ENCODE assay signal across 8 cellular contexts in the genomic region with DNA sequence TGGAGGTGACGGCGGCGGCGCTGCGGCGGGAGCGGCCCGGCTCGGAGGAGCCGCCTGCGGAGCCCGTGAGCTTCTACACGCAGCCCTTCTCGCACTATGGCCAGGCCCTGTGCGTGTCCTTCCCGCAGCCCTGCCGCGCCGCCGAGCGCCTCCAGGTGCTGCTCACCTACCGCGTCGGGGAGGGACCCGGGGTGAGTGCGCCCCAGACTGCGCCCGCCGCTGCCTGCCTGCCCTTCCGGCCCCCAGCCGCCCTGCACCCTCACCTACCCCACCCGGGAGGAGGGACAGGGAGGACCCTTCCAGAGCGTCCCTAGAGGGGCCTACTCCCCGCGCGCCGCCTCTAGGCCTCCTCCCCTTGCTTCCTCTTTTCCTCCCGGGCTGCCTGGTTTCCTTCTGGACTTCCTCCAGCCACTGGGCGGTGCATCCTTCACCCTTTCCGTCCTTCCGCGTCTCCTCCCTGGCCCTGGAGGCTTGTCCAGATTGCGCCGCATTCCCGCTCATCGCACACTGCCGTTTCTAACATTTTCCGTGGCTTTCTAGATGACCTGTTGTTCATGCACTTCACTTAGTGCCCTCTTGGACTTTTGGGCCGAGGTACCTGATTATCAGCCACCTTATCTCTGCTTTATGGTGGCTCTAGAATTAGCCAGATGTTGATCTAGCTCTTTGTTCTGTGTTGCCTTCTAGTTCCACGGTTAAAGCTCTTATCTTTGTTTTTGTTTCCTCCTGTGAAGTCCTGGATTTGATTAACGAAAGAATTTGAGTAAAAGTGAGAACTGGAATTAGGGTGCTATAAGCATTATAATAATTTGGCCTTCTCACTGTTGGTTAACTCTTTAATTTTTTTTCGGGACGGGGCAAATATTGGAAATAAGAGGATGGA. TPM values are rescaled to one million over a fixed set of nuclear protein-coding genes. Genes with fewer than 3 reads are reported as not detected.
DNase-seq lines count a peak whose midpoint lies in the region; ATAC-seq lines count a peak whose summit lies in the region.

No MANE protein-coding gene starts in this region.

- ATAC-seq in GM19351 (IDR thresholded peaks at IDR 0.05; ENCODE audit: unreplicated experiment) (peak; percentile 61), HG03469 (IDR thresholded peaks at IDR 0.05; ENCODE audit: unreplicated experiment) (peak; percentile 39)

- no peaks in the 10 kb centered on the region for H3K27me3 ChIP-seq in CD8-positive, alpha-beta memory T cell (ENCODE audit: insufficient read depth, low read length, poor library complexity, severe bottlenecking)
- H3K27me3 ChIP-seq in NT2/D1 (ENCODE audit: insufficient read depth, insufficient read length) (peaks cover 13% of the 10 kb centered on the region), mononuclear cell (ENCODE audit: insufficient read depth, low read length) (no peaks in the 10 kb centered on the region)

- peaks cover 16% of the 10 kb centered on the region for H3K4me1 ChIP-seq in CD8-positive, alpha-beta memory T cell (ENCODE audit: insufficient read depth, low read length)
- H3K4me1 ChIP-seq in NT2/D1 (ENCODE audit: insufficient read depth, insufficient read length) (peaks cover 3% of the 10 kb centered on the region), mononuclear cell (ENCODE audit: insufficient read depth, low read length) (peaks cover 19% of the 10 kb centered on the region)

- H3K36me3 ChIP-seq in CD8-positive, alpha-beta memory T cell (ENCODE audit: insufficient read depth, low read length), result no peaks in the 10 kb centered on the region
- peaks cover 16% of the 10 kb centered on the region for H3K36me3 ChIP-seq in NT2/D1 (ENCODE audit: insufficient read depth, insufficient read length, low read length)

- no peaks in the 10 kb centered on the region for H3K27me3 Mint-ChIP-seq in CD8-positive, alpha-beta memory T cell

- CTCF ChIA-PET in CD8-positive, alpha-beta memory T cell (lab: Charles Lee), result interaction anchor here (0.6 to 1.7 kb wide), 5 partner anchors 10 to 90 kb away, joined by 3 to 8 read pairs (median 3); a partner anchor contains a TSS

- peaks cover 0 to 12% (median 2%) of the 10 kb centered on the region in 3 donors for H3K36me3 Mint-ChIP-seq in CD8-positive, alpha-beta memory T cell

- peak overlapping the region; percentile 94 to 98 (median 97) for H3K4me3 Mint-ChIP-seq in CD8-positive, alpha-beta memory T cell

- H3K27ac Mint-ChIP-seq in CD8-positive, alpha-beta memory T cell, result peak overlapping the region; percentile 62 to 98 (median 92)

- H3K27ac ChIP-seq in CD8-positive, alpha-beta memory T cell (ENCODE audit: low read depth, low read length), result peak overlapping the region; percentile 73

- peak overlapping the region; percentile 78 for H3K4me3 ChIP-seq in CD8-positive, alpha-beta memory T cell (ENCODE audit: low read length)
- H3K4me3 ChIP-seq in NT2/D1 (ENCODE audit: insufficient read length, low read depth) (peak overlapping the region; percentile 95), mononuclear cell (ENCODE audit: low read length) (peak overlapping the region; percentile 88)

- no peaks in the 10 kb centered on the region for H3K9me3 ChIP-seq in CD8-positive, alpha-beta memory T cell (ENCODE audit: low read length)
- H3K9me3 ChIP-seq in NT2/D1 (ENCODE audit: insufficient read depth, low read length), result no peaks in the 10 kb centered on the region
- H3K9me3 ChIP-seq in mononuclear cell (ENCODE audit: low read depth, low read length), result no peaks in the 10 kb centered on the region

- POLR2A ChIA-PET in CD8-positive, alpha-beta memory T cell (lab: Charles Lee), result interaction anchor here (1.4 to 1.5 kb wide), 3 partner anchors 17 to 177 kb away, joined by 3 to 9 read pairs (median 6); a partner anchor contains a TSS

- no peaks in the 10 kb centered on the region for H3K9me3 Mint-ChIP-seq in CD8-positive, alpha-beta memory T cell

- H3K4me1 Mint-ChIP-seq in CD8-positive, alpha-beta memory T cell, result peaks cover 30 to 40% (median 35%) of the 10 kb centered on the region in 3 donors

- peak; percentile 40 to 77 (median 55) for DNase-seq in CD8-positive, alpha-beta memory T cell
- DNase-seq in NT2/D1 (ENCODE audit: low read depth, low spot score) (peak; percentile 43), epidermal melanocyte (ENCODE audit: insufficient read length, low spot score) (peak; percentile 87)
- peak; percentile 78 for DNase-seq in activated CD8-positive, alpha-beta memory T cell treated with anti-CD3 and anti-CD28 coated beads, Interleukin-2, amount 50 U/mL, for 48 hours
- DNase-seq in stimulated activated CD8-positive, alpha-beta memory T cell treated with anti-CD3 and anti-CD28 coated beads, Interleukin-4, amount 100 ng/mL, for 48 hours, result peak; percentile 66

- peak overlapping the region; percentile 99 for H3K9ac ChIP-seq in NT2/D1 (ENCODE audit: insufficient read length, low read depth)

RNA-seq across cellular contexts. Expression of a gene that starts 0.7 kb away (rescaled TPM):
- 10 to 100 TPM; 30.5 to 33.2 TPM for total RNA-seq in CD8-positive, alpha-beta memory T cell
- polyA plus RNA-seq in CD8-positive, alpha-beta memory T cell, result 36.3 TPM
- 41.3 TPM for total RNA-seq in mononuclear cell

RNA-seq across cellular contexts. Expression of a gene that starts 27.2 kb away (rescaled TPM):
- total RNA-seq in CD8-positive, alpha-beta memory T cell, result under 1 TPM; 0.11 to 0.26 TPM
- not detected for polyA plus RNA-seq in CD8-positive, alpha-beta memory T cell
- 2.8 TPM for total RNA-seq in mononuclear cell

RNA-seq across cellular contexts. Expression of a gene that starts 27.9 kb away (rescaled TPM):
- 100 to 1,000 TPM; 120 to 130 TPM for total RNA-seq in CD8-positive, alpha-beta memory T cell
- 31.5 TPM for polyA plus RNA-seq in CD8-positive, alpha-beta memory T cell
- 30.5 TPM for total RNA-seq in mononuclear cell

RNA-seq across cellular contexts. Expression of a gene that starts 36.8 kb away (rescaled TPM):
- not detected for total RNA-seq in CD8-positive, alpha-beta memory T cell
- not detected for polyA plus RNA-seq in CD8-positive, alpha-beta memory T cell
- not detected for total RNA-seq in mononuclear cell

Comparison
In these comparisons a context has a peak if more than half of its experiments do, and no peak if none do; other contexts are left out.
1. Peak in every context shown above with its lines: DNase-seq, ATAC-seq, H3K4me3 ChIP-seq and H3K27ac ChIP-seq.